1 cellular context compared by ENCODE assay signal in the genomic region with DNA sequence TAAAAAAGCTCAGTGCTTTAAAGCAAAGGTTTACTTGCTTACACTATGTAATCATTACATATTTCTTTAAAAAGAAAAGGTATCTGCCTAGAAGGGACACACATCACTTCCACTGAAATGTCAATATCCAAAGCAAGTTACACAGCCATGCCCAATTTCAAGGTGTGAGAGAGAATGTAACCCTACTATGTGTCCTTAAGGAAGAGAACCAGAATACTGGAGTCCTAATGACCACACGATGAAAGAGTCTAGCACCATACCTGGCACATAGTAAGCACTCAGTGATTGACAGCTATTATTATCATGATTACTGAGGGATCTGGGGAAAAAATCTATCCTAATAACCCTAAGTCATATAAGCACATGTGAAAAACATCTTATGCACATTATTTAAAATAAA.
TF ChIP-seq lines count a peak whose summit lies in the region.

No MANE protein-coding gene starts in this region.

TF ChIP-seq in K562, 482 proteins besides CTCF, POLR2A, EP300 and RAD21 (continued from another document):
- TF ChIP-seq ZNF644 (tag; IDR thresholded peaks at IDR 0.05; ENCODE audit: low read depth) = no peak
- no peak for TF ChIP-seq ZNF431 (CRISPR knock-in tag; IDR thresholded peaks at IDR 0.05)
